In genomic region chr14:95547626-95548327, GRCh38 we compare ENCODE assay signal across 15 cellular contexts. TPM values are rescaled to one million over a fixed set of nuclear protein-coding genes. Genes with fewer than 3 reads are reported as not detected.
DNase-seq lines count a peak whose midpoint lies in the region; ATAC-seq and TF ChIP-seq lines count a peak whose summit lies in the region.
"Had no signal": no experiment of that assay in that cellular context is flagged by ENCODE, and none has a peak within 500 bp of the region (broad histone marks: within the 10 kb centered on the region; RNA-seq: fewer than 3 reads in every experiment).

No MANE protein-coding gene starts in this region.

- ATAC-seq in HG03045 (IDR thresholded peaks at IDR 0.05; ENCODE audit: unreplicated experiment): no peak
- no peak for ATAC-seq in GM19328 (IDR thresholded peaks at IDR 0.05; ENCODE audit: unreplicated experiment)
- ATAC-seq: left lung had no signal

- CTCF ChIA-PET in OCI-LY7 (lab: Charles Lee; ENCODE audit: unreplicated experiment): interaction anchor here (0.6 kb wide), 1 partner anchor 340 kb away, joined by 4 read pairs; no protein-coding TSS in a partner anchor

- no peak overlapping the region for H2AFZ ChIP-seq in OCI-LY7 (ENCODE audit: low read length)

- no peaks in the 10 kb centered on the region for H3K36me3 ChIP-seq in breast epithelium
- H3K36me3 ChIP-seq in OCI-LY7 (ENCODE audit: insufficient read depth, low read length): peaks cover 28% of the 10 kb centered on the region; the same call in 1 of the 2 replicates
- H3K36me3 ChIP-seq: prostate gland, uterus had no signal

- peak overlapping the region; percentile 78 for H3K27ac ChIP-seq in breast epithelium
- no peak overlapping the region for H3K27ac ChIP-seq in OCI-LY7 (ENCODE audit: low read depth, low read length, poor library complexity, severe bottlenecking)
- H3K27ac ChIP-seq: esophagus squamous epithelium, left lung, prostate gland, uterus had no signal

- H3K9me2 ChIP-seq in OCI-LY7 (ENCODE audit: insufficient read depth, low read length): no peaks in the 10 kb centered on the region

- peaks cover 0 to 6% of the 10 kb centered on the region in 2 donors for H3K4me1 ChIP-seq in breast epithelium
- no peaks in the 10 kb centered on the region for H3K4me1 ChIP-seq in OCI-LY7 (ENCODE audit: insufficient read depth, low read length, poor library complexity, severe bottlenecking)
- H3K4me1 ChIP-seq: prostate gland, uterus had no signal

- no peak overlapping the region for H3K4me3 ChIP-seq in breast epithelium
- H3K4me3 ChIP-seq in OCI-LY7 (ENCODE audit: low read depth, low read length, poor library complexity, severe bottlenecking): no peak overlapping the region
- H3K4me3 ChIP-seq: esophagus squamous epithelium, left lung, prostate gland, uterus had no signal

- no peaks in the 10 kb centered on the region for H4K20me1 ChIP-seq in OCI-LY7 (ENCODE audit: insufficient read depth, low read length)

- no peak overlapping the region for H3K4me2 ChIP-seq in OCI-LY7 (ENCODE audit: low read length)

- in situ Hi-C loops in ACHN (cut with HindIII; ENCODE audit: low pct_ligation_motif_present, low pct_unique_long_range_greater_than_20kb, low sequenced_read_pairs): no loop called here

- H3K79me2 ChIP-seq in OCI-LY7 (ENCODE audit: insufficient read depth, low read depth, low read length): peaks cover 5% of the 10 kb centered on the region; the same call in 1 of the 2 replicates

- intact Hi-C loops in breast epithelium (cut with DNase I; ENCODE audit: low total_unique reads): no loop called here
- intact Hi-C loops in OCI-LY7 (cut with micrococcal nuclease; ENCODE audit: unreplicated experiment): no loop called here

- DNase-seq in ACHN: peak; percentile 70
- peak; percentile 27 for DNase-seq in LoVo (ENCODE audit: low spot score)
- no peak for DNase-seq in breast epithelium (ENCODE audit: low spot score in 2 of 2)
- peak; percentile 33 for DNase-seq in medulla oblongata (ENCODE audit: extremely low spot score)
- DNase-seq in OCI-LY7 (ENCODE audit: low spot score): no peak
- no peak for DNase-seq in NCI-H748 (lab: John Stamatoyannopoulos, UW; ENCODE audit: unreplicated experiment)
- DNase-seq: aorta, esophagus squamous epithelium, left lung, NCI-H774, T-helper 9 cell, uterus had no signal

- POLR2A ChIA-PET in OCI-LY7 (lab: Charles Lee): no interaction called here

- BruUV-seq in OCI-LY7 (replicated peaks; lab: Mats Ljungman, UMichigan): no TSS peak

- no peaks in the 10 kb centered on the region for H3K9me3 ChIP-seq in breast epithelium
- no peaks in the 10 kb centered on the region for H3K9me3 ChIP-seq in OCI-LY7 (ENCODE audit: low read length)
- H3K9me3 ChIP-seq: esophagus squamous epithelium, left lung, prostate gland, uterus had no signal

- TF ChIP-seq CTCF in breast epithelium (IDR thresholded peaks at IDR 0.05): no peak
- no peak for TF ChIP-seq CTCF in OCI-LY7 (conservative IDR thresholded peaks at IDR 0.05; ENCODE audit: low read length)

- H3K27me3 ChIP-seq in breast epithelium: no peaks in the 10 kb centered on the region
- H3K27me3 ChIP-seq: esophagus squamous epithelium, left lung, uterus had no signal

- TF ChIP-seq POLR2A in breast epithelium (IDR thresholded peaks at IDR 0.05): no peak

RNA-seq across cellular contexts. Expression of gene GLRX5, which starts 12.9 kb away (rescaled TPM):
- total RNA-seq in breast epithelium: 10 to 100 TPM; 29.1 to 36.1 (median 33.6) TPM
- total RNA-seq in OCI-LY7 (2014; rRNA removed; shearing (Covaris generic)): 59.6 and 68.2 TPM in 2 replicates
- 78.4 and 82.6 TPM in 2 replicates for total RNA-seq in OCI-LY7 (2022)

RNA-seq across cellular contexts. Expression of gene SYNE3, which starts 31.3 kb away (rescaled TPM):
- total RNA-seq in breast epithelium (100 to 1,000 TPM in 1 of 3 donors, 10 to 100 TPM in 2; 13.5 to 112 (median 22.0) TPM), OCI-LY7 (2022) (4.1 and 4.5 TPM in 2 replicates)
- 0.26 and 0.60 TPM in 2 replicates for total RNA-seq in OCI-LY7 (2014; rRNA removed; shearing (Covaris generic))

Comparison
In these comparisons a context has a peak if more than half of its experiments do, and no peak if none do; other contexts are left out.
1. DNase-seq: peak in ACHN (single experiment), LoVo (single experiment) and medulla oblongata (single experiment); none in breast epithelium (0 of 2), OCI-LY7 (single experiment) and NCI-H748 (single experiment).